ENCODE assay signal across 15 cellular contexts in the genomic region with DNA sequence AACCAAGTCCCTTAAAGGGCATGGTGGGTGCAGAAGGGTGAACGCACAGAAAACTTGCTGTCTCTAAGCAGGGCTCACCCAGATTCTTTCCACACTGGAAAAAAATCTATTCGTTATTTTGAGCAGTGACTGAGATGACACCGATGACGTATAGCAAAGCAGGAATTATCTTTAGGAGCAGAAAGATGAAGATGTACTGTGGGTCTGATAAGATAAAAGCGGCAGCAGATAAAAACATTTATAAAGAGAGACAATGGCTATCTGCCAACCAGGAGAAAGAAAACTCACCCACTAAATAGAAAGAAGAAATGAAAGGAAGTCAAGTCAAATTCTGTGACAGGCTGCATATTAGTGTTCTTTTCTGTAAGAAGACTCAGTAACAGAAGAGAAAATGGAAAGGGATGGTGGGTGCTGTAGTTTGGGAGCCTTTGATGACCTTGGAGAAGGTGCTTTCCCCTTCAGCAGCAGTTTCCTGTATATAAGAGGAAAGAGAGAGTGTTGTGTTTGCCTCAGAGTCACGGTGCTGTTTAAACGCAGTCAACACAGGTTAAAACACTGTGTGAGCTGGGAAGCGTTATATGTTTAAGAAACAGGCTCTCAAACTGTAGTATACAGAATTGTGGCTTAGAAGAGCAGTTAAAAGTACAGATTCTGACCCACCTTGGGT.
DNase-seq lines count a peak whose midpoint lies in the region; ATAC-seq and TF ChIP-seq lines count a peak whose summit lies in the region.
"Had no signal": no experiment of that assay in that cellular context is flagged by ENCODE, and none has a peak within 500 bp of the region (broad histone marks: within the 10 kb centered on the region; RNA-seq: fewer than 3 reads in every experiment).

No MANE protein-coding gene starts in this region.

- H2AFZ ChIP-seq in OCI-LY3 (ENCODE audit: low read depth, low read length): peak overlapping the region; percentile 77

- TF ChIP-seq POLR2A in upper lobe of left lung (IDR thresholded peaks at IDR 0.05): no peak

- no peaks in the 10 kb centered on the region for H3K27me3 Mint-ChIP-seq in activated naive CD4-positive, alpha-beta T cell treated with anti-CD3 and anti-CD28 coated beads for 36 hours (ENCODE audit: low read depth)
- no peaks in the 10 kb centered on the region for H3K27me3 Mint-ChIP-seq in activated naive CD8-positive, alpha-beta T cell treated with anti-CD3 and anti-CD28 coated beads for 36 hours

- CTCF ChIA-PET in activated naive CD4-positive, alpha-beta T cell treated with anti-CD3 and anti-CD28 coated beads for 36 hours (lab: Charles Lee): no interaction called here

- peak overlapping the region; percentile 7 for H3K27ac Mint-ChIP-seq in activated naive CD4-positive, alpha-beta T cell treated with anti-CD3 and anti-CD28 coated beads for 36 hours
- H3K27ac Mint-ChIP-seq in activated naive CD8-positive, alpha-beta T cell treated with anti-CD3 and anti-CD28 coated beads for 36 hours: peak overlapping the region; percentile 64

- peaks cover 15% of the 10 kb centered on the region for H3K4me1 Mint-ChIP-seq in activated naive CD4-positive, alpha-beta T cell treated with anti-CD3 and anti-CD28 coated beads for 36 hours (ENCODE audit: low read depth)
- H3K4me1 Mint-ChIP-seq in activated naive CD8-positive, alpha-beta T cell treated with anti-CD3 and anti-CD28 coated beads for 36 hours: peaks cover 18% of the 10 kb centered on the region

- ATAC-seq in psoas muscle: no peak
- no peak for ATAC-seq in upper lobe of left lung (ENCODE audit: low FRiP score in 2 of 2)

- H3K4me3 ChIP-seq in OCI-LY3 (ENCODE audit: low read length) (peak overlapping the region; percentile 41), psoas muscle (no peak overlapping the region), upper lobe of left lung (no peak overlapping the region)
- H3K4me3 ChIP-seq: vagina had no signal

- H3K4me3 Mint-ChIP-seq in activated naive CD4-positive, alpha-beta T cell treated with anti-CD3 and anti-CD28 coated beads for 36 hours: peak overlapping the region; percentile 21
- H3K4me3 Mint-ChIP-seq in activated naive CD8-positive, alpha-beta T cell treated with anti-CD3 and anti-CD28 coated beads for 36 hours: peak overlapping the region; percentile 64

- in situ Hi-C loops in ACHN (cut with HindIII; ENCODE audit: low pct_ligation_motif_present, low pct_unique_long_range_greater_than_20kb, low sequenced_read_pairs): no loop called here

- no peaks in the 10 kb centered on the region for H3K79me2 ChIP-seq in OCI-LY3 (ENCODE audit: low read length)

- no peaks in the 10 kb centered on the region for H3K9me3 ChIP-seq in OCI-LY3 (ENCODE audit: insufficient read depth, low read length)
- H3K9me3 ChIP-seq in psoas muscle: peaks cover 2% of the 10 kb centered on the region
- no peaks in the 10 kb centered on the region for H3K9me3 ChIP-seq in upper lobe of left lung
- H3K9me3 ChIP-seq: vagina had no signal

- H3K27me3 ChIP-seq in OCI-LY3 (ENCODE audit: low read depth, low read length) (no peaks in the 10 kb centered on the region), psoas muscle (ENCODE audit: insufficient read depth in 3 of 3, low read length in 2 of 3) (no peaks in the 10 kb centered on the region), upper lobe of left lung (no peaks in the 10 kb centered on the region)
- H3K27me3 ChIP-seq: spleen, vagina had no signal

- H3K4me2 ChIP-seq in OCI-LY3 (ENCODE audit: low read length): peak overlapping the region; percentile 61

- WGBS in psoas muscle, 3 donors: 75 to 79% (median 78%) methylated on average over 8 of the region's 8 CpGs
- 43 to 51% methylated on average over 8 of the region's 8 CpGs for WGBS in upper lobe of left lung, 2 donors

- DNase-seq in activated naive CD4-positive, alpha-beta T cell treated with anti-CD3 and anti-CD28 coated beads for 36 hours: peak; percentile 54
- DNase-seq in activated naive CD4-positive, alpha-beta T cell treated with anti-CD3 and anti-CD28 coated beads, Interleukin-2, amount 50 U/mL, for 16 hours: no peak
- DNase-seq in activated naive CD8-positive, alpha-beta T cell treated with anti-CD3 and anti-CD28 coated beads for 36 hours: no peak
- no peak for DNase-seq in psoas muscle
- no peak for DNase-seq in upper lobe of left lung
- no peak for DNase-seq in ACHN
- DNase-seq in NCI-H1417 treated with DMSO at 0.1 percent for 48 hours (lab: John Stamatoyannopoulos, UW): no peak
- DNase-seq: activated gamma-delta T cell treated with Interleukin-2 at 50 U/mL for 16 hours; effector CD8-positive, alpha-beta T cell; hypothalamus; NCI-H69; posterior cingulate gyrus; spleen had no signal

- H3K4me1 ChIP-seq in OCI-LY3 (ENCODE audit: low read length) (peaks cover 15% of the 10 kb centered on the region), psoas muscle (peaks cover 26% of the 10 kb centered on the region), upper lobe of left lung (peaks cover 0 to 11% (median 0%) of the 10 kb centered on the region in 4 donors)
- H3K4me1 ChIP-seq: vagina had no signal

- no peaks in the 10 kb centered on the region for H3K36me3 Mint-ChIP-seq in activated naive CD4-positive, alpha-beta T cell treated with anti-CD3 and anti-CD28 coated beads for 36 hours (ENCODE audit: low read depth)
- H3K36me3 Mint-ChIP-seq in activated naive CD8-positive, alpha-beta T cell treated with anti-CD3 and anti-CD28 coated beads for 36 hours: no peaks in the 10 kb centered on the region

- intact Hi-C loops in activated naive CD4-positive, alpha-beta T cell treated with anti-CD3 and anti-CD28 coated beads for 36 hours (cut with micrococcal nuclease): loop anchor here (5.0 kb wide), 1 partner anchor 83 kb away; no protein-coding TSS in a partner anchor
- intact Hi-C loops in psoas muscle (cut with DNase I): loop anchor here in 1 of 2 donors (5.0 to 10.0 kb wide), 2 partner anchors 83 to 685 kb away; a partner anchor contains a TSS

- no peak overlapping the region; the same call in 1 of the 2 replicates for H3K9ac ChIP-seq in OCI-LY3 (ENCODE audit: low read length)

- no peak overlapping the region for H3K27ac ChIP-seq in OCI-LY3 (ENCODE audit: low read length)
- peak overlapping the region; percentile 81 for H3K27ac ChIP-seq in psoas muscle
- no peak overlapping the region for H3K27ac ChIP-seq in upper lobe of left lung
- H3K27ac ChIP-seq: vagina had no signal

- no peak for TF ChIP-seq EP300 in upper lobe of left lung (IDR thresholded peaks at IDR 0.05)

- no peaks in the 10 kb centered on the region for H3K9me3 Mint-ChIP-seq in activated naive CD4-positive, alpha-beta T cell treated with anti-CD3 and anti-CD28 coated beads for 36 hours
- H3K9me3 Mint-ChIP-seq in activated naive CD8-positive, alpha-beta T cell treated with anti-CD3 and anti-CD28 coated beads for 36 hours: no peaks in the 10 kb centered on the region

- no peaks in the 10 kb centered on the region for H4K20me1 ChIP-seq in OCI-LY3 (ENCODE audit: insufficient read depth, low read length)

- H3K36me3 ChIP-seq in OCI-LY3 (replicated peaks; ENCODE audit: low read depth, low read length) (no peaks in the 10 kb centered on the region), psoas muscle (ENCODE audit: insufficient read depth in 1 of 2, low read depth in 1 of 2) (no peaks in the 10 kb centered on the region), upper lobe of left lung (no peaks in the 10 kb centered on the region)
- H3K36me3 ChIP-seq: spleen, vagina had no signal

- TF ChIP-seq CTCF in OCI-LY3 (IDR thresholded peaks at IDR 0.05; ENCODE audit: low read depth, low read length) (no peak), psoas muscle (IDR thresholded peaks at IDR 0.05) (no peak), upper lobe of left lung (IDR thresholded peaks at IDR 0.05) (no peak)
